In genomic region chr22:38700271-38700788, GRCh38 we compare ENCODE assay signal across 8 cellular contexts. TPM values are rescaled to one million over a fixed set of nuclear protein-coding genes. Genes with fewer than 3 reads are reported as not detected.
DNase-seq lines count a peak whose midpoint lies in the region; ATAC-seq and TF ChIP-seq lines count a peak whose summit lies in the region.

No MANE protein-coding gene starts in this region.

- no peak for TF ChIP-seq POLR2A in esophagus squamous epithelium (IDR thresholded peaks at IDR 0.05)

- intact Hi-C loops in esophagus squamous epithelium (cut with DNase I) = no loop called here

- ATAC-seq in T-cell (replicated peaks in 1 of 4) (peak in 2 of 4 experiments; percentile 0 to 12), HG02623 (IDR thresholded peaks at IDR 0.05; ENCODE audit: unreplicated experiment) (no peak), GM19324 (IDR thresholded peaks at IDR 0.05; ENCODE audit: low FRiP score, unreplicated experiment) (no peak), GM21423 (IDR thresholded peaks at IDR 0.05; ENCODE audit: unreplicated experiment) (no peak)
- ATAC-seq in naive thymus-derived CD8-positive, alpha-beta T cell = peak; percentile 2 to 19

- peak overlapping the region; percentile 96 to 99 (median 99) for H3K27ac ChIP-seq in esophagus squamous epithelium

- H3K4me3 ChIP-seq in esophagus squamous epithelium = peak overlapping the region; percentile 59 to 84 (median 75)

- 0 to 3% methylated on average over 5 to 8 of the region's 57 CpGs for WGBS in esophagus squamous epithelium, 2 donors

- H3K27me3 Mint-ChIP-seq in HFFc6 (ENCODE audit: insufficient read depth) (peaks cover 6% of the 10 kb centered on the region), T-cell (no peaks in the 10 kb centered on the region)
- peaks cover 0 to 3% (median 0%) of the 10 kb centered on the region in 5 donors for H3K27me3 Mint-ChIP-seq in naive thymus-derived CD8-positive, alpha-beta T cell

- H3K36me3 Mint-ChIP-seq in HFFc6 (ENCODE audit: low read depth) (peaks cover 28% of the 10 kb centered on the region), T-cell (peaks cover 13% of the 10 kb centered on the region)
- peaks cover 0 to 6% (median 3%) of the 10 kb centered on the region in 3 donors for H3K36me3 Mint-ChIP-seq in naive thymus-derived CD8-positive, alpha-beta T cell

- no peaks in the 10 kb centered on the region for H3K9me3 ChIP-seq in esophagus squamous epithelium

- peak overlapping the region; percentile 94 for H3K27ac Mint-ChIP-seq in HFFc6
- peak overlapping the region; percentile 85 to 91 for H3K27ac Mint-ChIP-seq in T-cell
- H3K27ac Mint-ChIP-seq in naive thymus-derived CD8-positive, alpha-beta T cell = peak overlapping the region; percentile 87 to 100 (median 100)

- H3K4me3 Mint-ChIP-seq in HFFc6 (peak overlapping the region; percentile 95), T-cell (peak overlapping the region; percentile 82 to 97 (median 91))
- H3K4me3 Mint-ChIP-seq in naive thymus-derived CD8-positive, alpha-beta T cell = peak overlapping the region; percentile 78 to 100 (median 92)

- H3K4me1 ChIP-seq in esophagus squamous epithelium = peaks cover 44 to 69% (median 53%) of the 10 kb centered on the region in 3 donors

- no peak for TF ChIP-seq CTCF in HFFc6 (IDR thresholded peaks at IDR 0.05)
- no peak for TF ChIP-seq CTCF in esophagus squamous epithelium (IDR thresholded peaks at IDR 0.05)

- H3K36me3 ChIP-seq in esophagus squamous epithelium = no peaks in the 10 kb centered on the region

- H3K9me3 Mint-ChIP-seq in HFFc6 (no peaks in the 10 kb centered on the region), T-cell (no peaks in the 10 kb centered on the region)
- H3K9me3 Mint-ChIP-seq in naive thymus-derived CD8-positive, alpha-beta T cell = peaks cover 0 to 1% (median 0%) of the 10 kb centered on the region in 9 donors

- H3K4me1 Mint-ChIP-seq in HFFc6 (ENCODE audit: low read depth) (peaks cover 54% of the 10 kb centered on the region), T-cell (peaks cover 48 to 68% (median 60%) of the 10 kb centered on the region in 3 donors)
- H3K4me1 Mint-ChIP-seq in naive thymus-derived CD8-positive, alpha-beta T cell = peaks cover 28 to 72% (median 64%) of the 10 kb centered on the region in 4 donors

- H3K27me3 ChIP-seq in esophagus squamous epithelium = no peaks in the 10 kb centered on the region

- CTCF ChIA-PET in T-cell (lab: Charles Lee) = interaction anchor here in 1 of 2 donors (4.0 kb wide), 1 partner anchor 18 kb away, joined by 25 read pairs; the partner anchor contains the start of gene TOMM22

- POLR2A ChIA-PET in T-cell (lab: Charles Lee) = interaction anchor here in 1 of 2 donors (1.0 to 1.8 kb wide), 2 partner anchors 14 to 300 kb away, joined by 3 to 6 read pairs; no protein-coding TSS in a partner anchor
- POLR2A ChIA-PET in naive thymus-derived CD8-positive, alpha-beta T cell (lab: Charles Lee) = interaction anchor here (1.0 to 5.3 kb wide), 5 partner anchors 13 to 304 kb away, joined by 3 to 51 read pairs (median 4); partner anchors contain the start of gene TOMM22

- DNase-seq in ELR (ENCODE audit: low read depth) = peak; percentile 78
- peak; percentile 21 for DNase-seq in HFFc6
- DNase-seq in T-cell = peak in 6 of 34 experiments; percentile 8 to 27 (median 12)
- no peak for DNase-seq in esophagus squamous epithelium (lab: John Stamatoyannopoulos, UW)
- peak in 3 of 10 donors; percentile 11 to 67 (median 32) for DNase-seq in naive thymus-derived CD8-positive, alpha-beta T cell

RNA-seq across cellular contexts. Expression of gene JOSD1, which starts 0.4 kb away (rescaled TPM):
- 10 to 100 TPM; 37.8 to 44.6 (median 41.0) TPM for total RNA-seq in HFFc6 (2021; fragmentation: NEBNext Ultra II Directional; extraction: Animal tissue kit (Norgen Biotek cat#: 25700))
- total RNA-seq in T-cell (100 to 1,000 TPM in 2 of 5 donors, 10 to 100 TPM in 3; 78.4 to 164 (median 83.5) TPM), esophagus squamous epithelium (10 to 100 TPM; 27.8 to 48.8 (median 33.1) TPM)
- 10 to 100 TPM; 50.5 to 52.6 TPM for total RNA-seq in naive thymus-derived CD8-positive, alpha-beta T cell
- polyA plus RNA-seq in naive thymus-derived CD8-positive, alpha-beta T cell = 1 to 10 TPM; 6.7 to 8.2 (median 7.8) TPM

RNA-seq across cellular contexts. Expression of gene GTPBP1, which starts 5.4 kb away (rescaled TPM):
- total RNA-seq in HFFc6 (2021; fragmentation: NEBNext Ultra II Directional; extraction: Animal tissue kit (Norgen Biotek cat#: 25700)) = 10 to 100 TPM; 32.1 to 40.8 (median 38.4) TPM
- total RNA-seq in T-cell (100 to 1,000 TPM in 2 of 5 donors, 10 to 100 TPM in 3; 79.1 to 229 (median 83.3) TPM), esophagus squamous epithelium (10 to 100 TPM; 15.3 to 37.4 (median 32.0) TPM)
- total RNA-seq in naive thymus-derived CD8-positive, alpha-beta T cell = 10 to 100 TPM; 64.6 to 73.3 TPM
- 10 to 100 TPM; 17.2 to 29.3 (median 22.6) TPM for polyA plus RNA-seq in naive thymus-derived CD8-positive, alpha-beta T cell

RNA-seq across cellular contexts. Expression of gene TOMM22, which starts 18.6 kb away (rescaled TPM):
- total RNA-seq in HFFc6 (2021; fragmentation: NEBNext Ultra II Directional; extraction: Animal tissue kit (Norgen Biotek cat#: 25700)) = 100 to 1,000 TPM; 121 to 141 (median 132) TPM
- total RNA-seq in T-cell (10 to 100 TPM; 52.4 to 58.1 (median 53.3) TPM), esophagus squamous epithelium (10 to 100 TPM; 23.4 to 73.7 (median 57.2) TPM)
- 10 to 100 TPM; 56.1 to 60.9 TPM for total RNA-seq in naive thymus-derived CD8-positive, alpha-beta T cell
- 10 to 100 TPM; 67.2 to 79.3 (median 75.9) TPM for polyA plus RNA-seq in naive thymus-derived CD8-positive, alpha-beta T cell

RNA-seq across cellular contexts. Expression of gene CBY1, which starts 43.9 kb away (rescaled TPM):
- total RNA-seq in HFFc6 (2021; fragmentation: NEBNext Ultra II Directional; extraction: Animal tissue kit (Norgen Biotek cat#: 25700)) = 10 to 100 TPM; 21.9 to 32.4 (median 25.9) TPM
- total RNA-seq in T-cell (10 to 100 TPM; 10.3 to 32.0 (median 27.8) TPM), esophagus squamous epithelium (10 to 100 TPM in 3 of 4 donors, 1 to 10 TPM in 1; 8.7 to 21.1 (median 13.1) TPM)
- 10 to 100 TPM; 33.2 to 36.7 TPM for total RNA-seq in naive thymus-derived CD8-positive, alpha-beta T cell
- polyA plus RNA-seq in naive thymus-derived CD8-positive, alpha-beta T cell = 10 to 100 TPM in 2 of 3 donors, 1 to 10 TPM in 1; 4.3 to 11.6 (median 11.2) TPM

RNA-seq across cellular contexts. Expression of gene FAM227A, which starts 44.1 kb away (rescaled TPM):
- under 1 TPM; 0.41 to 0.88 (median 0.80) TPM for total RNA-seq in HFFc6 (2021; fragmentation: NEBNext Ultra II Directional; extraction: Animal tissue kit (Norgen Biotek cat#: 25700))
- total RNA-seq in T-cell (1 to 10 TPM in 1 of 5 donors, under 1 TPM in 3, not detected in 1; 0.06 to 1.1 (median 0.41) TPM), esophagus squamous epithelium (1 to 10 TPM in 1 of 4 donors, under 1 TPM in 3; 0.04 to 1.0 (median 0.12) TPM)
- under 1 TPM; 0.29 to 0.96 TPM for total RNA-seq in naive thymus-derived CD8-positive, alpha-beta T cell
- polyA plus RNA-seq in naive thymus-derived CD8-positive, alpha-beta T cell = not detected

Comparison
In these comparisons a context has a peak if more than half of its experiments do, and no peak if none do; other contexts are left out.
1. ATAC-seq: peak in naive thymus-derived CD8-positive, alpha-beta T cell (2 of 2); none in HG02623 (single experiment), GM19324 (single experiment) and GM21423 (single experiment).
2. Peak in every context shown above with its lines, with median percentiles within 50 percentile points of each other: H3K27ac Mint-ChIP-seq and H3K4me3 Mint-ChIP-seq.